18 cellular contexts compared by ENCODE assay signal in the genomic region with DNA sequence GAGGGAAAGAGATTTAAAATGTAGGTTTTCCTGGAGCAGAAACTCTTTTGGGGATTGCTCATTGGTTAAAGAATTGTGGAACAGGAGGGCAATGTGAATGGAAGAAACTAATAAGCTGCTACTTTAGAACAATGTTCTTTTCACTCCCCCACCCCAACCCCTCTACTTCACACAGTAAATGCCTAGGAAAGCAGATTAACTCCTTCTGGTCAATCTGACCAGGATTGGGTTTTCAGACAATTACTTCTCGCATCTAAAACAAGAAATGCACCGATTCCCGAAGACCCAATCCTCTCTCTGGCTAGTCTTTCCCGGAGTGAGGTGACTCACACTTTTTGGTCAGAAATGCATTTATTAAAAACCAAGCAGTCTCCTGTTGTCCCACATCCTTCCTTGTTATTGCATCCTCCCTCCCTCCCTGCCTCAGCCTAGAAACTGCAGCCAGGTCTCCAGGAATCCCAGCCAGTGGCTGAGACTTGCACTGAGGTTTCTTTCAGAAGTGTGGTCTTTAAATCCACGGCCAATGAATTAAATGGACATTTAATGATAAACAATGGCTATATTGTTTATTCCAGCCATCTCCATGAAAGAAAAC. TPM values are rescaled to one million over a fixed set of nuclear protein-coding genes. Genes with fewer than 3 reads are reported as not detected.
DNase-seq lines count a peak whose midpoint lies in the region; ATAC-seq and TF ChIP-seq lines count a peak whose summit lies in the region.
"Had no signal": no experiment of that assay in that cellular context is flagged by ENCODE, and none has a peak within 500 bp of the region (broad histone marks: within the 10 kb centered on the region; RNA-seq: fewer than 3 reads in every experiment).

No MANE protein-coding gene starts in this region.

- peak; percentile 11 for DNase-seq in GM03348 (ENCODE audit: low spot score)
- peak; percentile 16 for DNase-seq in UCSD-AML1 (lab: John Stamatoyannopoulos, UW; ENCODE audit: unreplicated experiment)
- DNase-seq in retinal pigment epithelial cell (ENCODE audit: low read depth), result peak; percentile 73
- no peak for DNase-seq in testis
- DNase-seq in NCI-H128 (lab: John Stamatoyannopoulos, UW; ENCODE audit: unreplicated experiment), result no peak
- DNase-seq: activated CD4-positive, alpha-beta T cell treated with anti-CD3 and anti-CD28 coated beads, Interleukin-2, amount 50 U/mL, for 1 hour; activated naive CD4-positive, alpha-beta T cell treated with anti-CD3 and anti-CD28 coated beads, Interleukin-2, amount 50 U/mL, for 16 hours; CD8-positive, alpha-beta memory T cell; DND-41; effector memory CD8-positive, alpha-beta T cell; hippocampal formation; NCI-H446; RPMI8226 had no signal

- H3K9me3 ChIP-seq in ectodermal cell (ENCODE audit: control insufficient read depth, low read length) (no peaks in the 10 kb centered on the region), testis (no peaks in the 10 kb centered on the region)
- H3K9me3 ChIP-seq: prostate gland, thyroid gland had no signal

- intact Hi-C loops in testis (cut with DNase I; ENCODE audit: low total_unique reads), result no loop called here

- no peaks in the 10 kb centered on the region for H3K27me3 ChIP-seq in ectodermal cell (ENCODE audit: control insufficient read depth, insufficient read depth, low read length, poor library complexity, severe bottlenecking)
- no peaks in the 10 kb centered on the region for H3K27me3 ChIP-seq in testis
- H3K27me3 ChIP-seq: thyroid gland had no signal

- TF ChIP-seq CTCF in retinal pigment epithelial cell (conservative IDR thresholded peaks at IDR 0.05; ENCODE audit: low read depth, low read length) (no peak), testis (IDR thresholded peaks at IDR 0.05) (no peak)

- no peak for ATAC-seq in GM18505 (IDR thresholded peaks at IDR 0.05; ENCODE audit: unreplicated experiment)
- no peak for ATAC-seq in HG02973 (IDR thresholded peaks at IDR 0.05; ENCODE audit: unreplicated experiment)
- ATAC-seq: effector memory CD8-positive, alpha-beta T cell had no signal

- H3K36me3 ChIP-seq in ectodermal cell (ENCODE audit: control insufficient read depth, insufficient read depth, low read length) (no peaks in the 10 kb centered on the region), testis (ENCODE audit: low read depth, missing control alignments) (no peaks in the 10 kb centered on the region)
- H3K36me3 ChIP-seq: prostate gland, thyroid gland had no signal

- H3K4me1 ChIP-seq in ectodermal cell (ENCODE audit: control insufficient read depth, insufficient read depth, low read length) (peaks cover 14% of the 10 kb centered on the region), testis (peaks cover 3% of the 10 kb centered on the region)
- H3K4me1 ChIP-seq: prostate gland, thyroid gland had no signal

- peak overlapping the region; percentile 62 for H3K27ac ChIP-seq in ectodermal cell (ENCODE audit: insufficient read depth, low read depth, low read length, poor library complexity, severe bottlenecking)
- no peak overlapping the region for H3K27ac ChIP-seq in testis
- H3K27ac ChIP-seq: prostate gland, thyroid gland had no signal

- H3K4me3 ChIP-seq in ectodermal cell (ENCODE audit: insufficient read depth, low read depth, low read length) (no peak overlapping the region), retinal pigment epithelial cell (ENCODE audit: low read length) (no peak overlapping the region), testis (no peak overlapping the region)
- H3K4me3 ChIP-seq: prostate gland, thyroid gland had no signal

- 56 to 72% methylated on average over 4 to 5 of the region's 5 CpGs for WGBS in ectodermal cell, 2 experiments
- 59 to 61% methylated on average over 5 of the region's 5 CpGs for WGBS in testis, 2 donors

- no peak for TF ChIP-seq POLR2A in testis (IDR thresholded peaks at IDR 0.05)
- TF ChIP-seq POLR2A in GM18505 (IDR thresholded peaks at IDR 0.05; ENCODE audit: borderline replicate concordance, extremely low read depth, insufficient read depth, insufficient read length), result no peak

RNA-seq across cellular contexts. Expression of gene MFAP3L, which starts 21.4 kb away (rescaled TPM):
- polyA plus RNA-seq in ectodermal cell (2013, experiment 1 of 4), result 10.3 TPM
- 14.9 TPM for polyA plus RNA-seq in ectodermal cell (2013, experiment 2 of 4)
- 10.9 TPM for polyA plus RNA-seq in ectodermal cell (2013, experiment 3 of 4)
- 15.1 TPM for polyA plus RNA-seq in ectodermal cell (2013, experiment 4 of 4)
- 10 to 100 TPM; 41.4 to 78.6 TPM for total RNA-seq in testis
- polyA plus RNA-seq in testis (ENCODE audit: insufficient read depth, low read depth, low replicate concordance), result 113 TPM

Comparison
In these comparisons a context has a peak if more than half of its experiments do, and no peak if none do; other contexts are left out.
1. DNase-seq: peak in GM03348 (single experiment), UCSD-AML1 (single experiment) and retinal pigment epithelial cell (single experiment); none in testis (single experiment) and NCI-H128 (single experiment).